In the genomic region with DNA sequence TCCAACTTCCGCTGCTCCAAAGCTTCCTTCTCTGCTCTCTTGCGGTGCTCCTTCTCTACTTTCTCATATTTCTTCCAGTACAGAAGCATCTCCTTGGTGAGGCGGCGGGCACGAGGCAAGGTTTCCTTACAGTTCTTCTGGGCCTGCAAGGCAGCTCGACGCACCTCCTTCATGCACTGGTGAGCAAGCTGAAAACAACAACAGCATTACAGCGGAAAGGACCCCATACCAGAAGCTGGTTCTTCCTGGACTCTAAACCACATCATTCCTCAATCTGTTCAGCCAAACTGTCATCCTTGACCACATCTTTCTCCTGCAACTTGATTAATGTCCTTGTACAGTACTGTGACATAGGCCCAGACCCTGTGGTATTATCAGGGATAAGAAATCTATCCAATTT, we compare ENCODE assay signal across 13 cellular contexts.
"Had no signal": no experiment of that assay in that cellular context is flagged by ENCODE, and none has a peak within 500 bp of the region (broad histone marks: within the 10 kb centered on the region; RNA-seq: fewer than 3 reads in every experiment).

No MANE protein-coding gene starts in this region.

- DNase-seq: activated CD4-positive, alpha-beta T cell treated with anti-CD3 and anti-CD28 coated beads, Interleukin-2, amount 50 U/mL, for 1 hour; activated naive CD4-positive, alpha-beta T cell treated with anti-CD3 and anti-CD28 coated beads, Interleukin-2, amount 50 U/mL, for 16 hours; activated T-cell treated with anti-CD3 and anti-CD28 coated beads, Interleukin-2, amount 50 U/mL, for 1 hour; aorta; effector CD4-positive, alpha-beta T cell; foreskin keratinocyte; heart left ventricle; islet precursor cell; posterior cingulate gyrus; SK-N-SH had no signal

- H3K4me1 Mint-ChIP-seq: WTC11 had no signal

- H3K27ac Mint-ChIP-seq: WTC11 had no signal

- FAIRE-seq: endothelial cell of umbilical vein had no signal

- ATAC-seq: foreskin keratinocyte, heart left ventricle, WTC11 had no signal

- H3K4me3 Mint-ChIP-seq: T-helper 1 cell treated with Interleukin-12 subunit alpha and Interleukin-12 subunit beta and Interleukin-4 antibody, amounts not matched to agents 30 μg/mL and 1 μg/mL, for 36 hours; WTC11 had no signal

- H3K9me3 Mint-ChIP-seq: T-helper 1 cell treated with Interleukin-12 subunit alpha and Interleukin-12 subunit beta and Interleukin-4 antibody, amounts not matched to agents 30 μg/mL and 1 μg/mL, for 36 hours; WTC11 had no signal
